10 cellular contexts compared by ENCODE assay signal in genomic region chr4:153471691-153472080, GRCh38. TPM values are rescaled to one million over a fixed set of nuclear protein-coding genes. Genes with fewer than 3 reads are reported as not detected.
DNase-seq lines count a peak whose midpoint lies in the region; ATAC-seq, FAIRE-seq and TF ChIP-seq lines count a peak whose summit lies in the region.
"Had no signal": no experiment of that assay in that cellular context is flagged by ENCODE, and none has a peak within 500 bp of the region (broad histone marks: within the 10 kb centered on the region; RNA-seq: fewer than 3 reads in every experiment).

No MANE protein-coding gene starts in this region.

- CTCF ChIA-PET in HepG2 (lab: Yijun Ruan, JAX; ENCODE audit: low intra/inter-chr PET ratio, low total read pairs): no interaction called here

- no peaks in the 10 kb centered on the region for H3K27me3 Mint-ChIP-seq in activated naive CD8-positive, alpha-beta T cell treated with anti-CD3 and anti-CD28 coated beads for 36 hours
- H3K27me3 Mint-ChIP-seq in osteocyte (ENCODE audit: unreplicated experiment): no peaks in the 10 kb centered on the region

- no peaks in the 10 kb centered on the region for H3K9me3 ChIP-seq in liver (ENCODE audit: control insufficient read depth in 4 of 4, low read length in 3 of 4)
- H3K9me3 ChIP-seq in HepG2 (ENCODE audit: low read length): no peaks in the 10 kb centered on the region
- H3K9me3 ChIP-seq in Karpas-422 (ENCODE audit: low read length): no peaks in the 10 kb centered on the region
- no peaks in the 10 kb centered on the region for H3K9me3 ChIP-seq in upper lobe of left lung

- POLR2A ChIA-PET in HepG2 (lab: Yijun Ruan, JAX): no interaction called here

- H3K4me2 ChIP-seq in HepG2 (ENCODE audit: low read depth, low read length) (no peak overlapping the region), Karpas-422 (ENCODE audit: low read depth, low read length, poor library complexity, severe bottlenecking) (peak overlapping the region; percentile 88)

- 36% methylated on average over 5 of the region's 5 CpGs for WGBS in liver
- WGBS in HepG2 (ENCODE audit: low lambda C conversion rate): 97% methylated on average over 5 of the region's 5 CpGs
- 62 to 77% methylated on average over 5 of the region's 5 CpGs for WGBS in upper lobe of left lung, 2 donors

- peak overlapping the region; percentile 92 for H3K4me3 Mint-ChIP-seq in activated naive CD8-positive, alpha-beta T cell treated with anti-CD3 and anti-CD28 coated beads for 36 hours
- no peak overlapping the region for H3K4me3 Mint-ChIP-seq in osteocyte (ENCODE audit: unreplicated experiment)

- BruUV-seq in HepG2 (replicated peaks; lab: Mats Ljungman, UMichigan): no TSS peak

- in situ Hi-C loops in HepG2 (cut with HindIII; ENCODE audit: extremely low pct_ligation_motif_present, low pct_unique_long_range_greater_than_20kb): no loop called here

- no peak for FAIRE-seq in HepG2 (lab: Jason Lieb, UNC)

- DNase-seq in HepG2 (ENCODE audit: low spot score) (no peak), Karpas-422 (peak; percentile 74), upper lobe of left lung (no peak), NCI-H1417 treated with DMSO at 0.1 percent for 48 hours (lab: John Stamatoyannopoulos, UW) (no peak), NCI-H1930 (lab: John Stamatoyannopoulos, UW) (no peak), osteocyte (ENCODE audit: extremely low spot score, unreplicated experiment) (no peak)
- DNase-seq in activated naive CD8-positive, alpha-beta T cell treated with anti-CD3 and anti-CD28 coated beads for 36 hours: peak; percentile 43

- TF ChIP-seq RAD21 in liver (IDR thresholded peaks at IDR 0.05): peak; percentile 9 to 23
- TF ChIP-seq RAD21 in HepG2 (CRISPR knock-in tag; IDR thresholded peaks at IDR 0.05): no peak

- H3K79me2 ChIP-seq in HepG2 (ENCODE audit: insufficient read depth, low read length) (no peaks in the 10 kb centered on the region), Karpas-422 (ENCODE audit: low read length) (peaks cover 42% of the 10 kb centered on the region)

- H3K27ac ChIP-seq in liver (ENCODE audit: low read depth in 1 of 2, low read length in 2 of 2) (peak overlapping the region; percentile 76 to 91), HepG2 (ENCODE audit: extremely low read length, insufficient read depth, low read length) (no peak overlapping the region), Karpas-422 (ENCODE audit: low read length) (no peak overlapping the region), upper lobe of left lung (peak overlapping the region in 3 of 4 donors; percentile 7 to 59 (median 17))
- H3K27ac ChIP-seq: C4-2B, SK-N-MC had no signal

- H3K36me3 ChIP-seq in liver (ENCODE audit: control insufficient read depth in 4 of 4, insufficient read depth in 3 of 4, low read depth in 1 of 4, low read length in 3 of 4): peaks cover 0 to 15% (median 7%) of the 10 kb centered on the region in 4 donors
- H3K36me3 ChIP-seq in HepG2 (replicated peaks in 1 of 2; ENCODE audit: control insufficient read depth in 1 of 2, insufficient read depth in 2 of 2, low read length in 2 of 2): no peaks in the 10 kb centered on the region
- H3K36me3 ChIP-seq in Karpas-422 (ENCODE audit: insufficient read depth, low read length): peaks cover 54% of the 10 kb centered on the region
- H3K36me3 ChIP-seq in upper lobe of left lung: no peaks in the 10 kb centered on the region

- H3K27ac Mint-ChIP-seq in activated naive CD8-positive, alpha-beta T cell treated with anti-CD3 and anti-CD28 coated beads for 36 hours: peak overlapping the region; percentile 94
- H3K27ac Mint-ChIP-seq in osteocyte (ENCODE audit: unreplicated experiment): no peak overlapping the region

- intact Hi-C loops in HepG2 (cut with micrococcal nuclease; ENCODE audit: unreplicated experiment): no loop called here

- peaks cover 66% of the 10 kb centered on the region for H3K4me1 Mint-ChIP-seq in activated naive CD8-positive, alpha-beta T cell treated with anti-CD3 and anti-CD28 coated beads for 36 hours
- H3K4me1 Mint-ChIP-seq in osteocyte (ENCODE audit: unreplicated experiment): peaks cover 29% of the 10 kb centered on the region

- no peaks in the 10 kb centered on the region for H3K9me2 ChIP-seq in Karpas-422 (replicated peaks; ENCODE audit: insufficient read depth, low read length)

- TF ChIP-seq POLR2A in HepG2 (IDR thresholded peaks at IDR 0.05; ENCODE audit: insufficient read depth in 1 of 2, low read depth in 2 of 2, low read length in 2 of 2): no peak
- no peak for TF ChIP-seq POLR2A in upper lobe of left lung (IDR thresholded peaks at IDR 0.05)

- peaks cover 6% of the 10 kb centered on the region for H3K9me3 Mint-ChIP-seq in activated naive CD8-positive, alpha-beta T cell treated with anti-CD3 and anti-CD28 coated beads for 36 hours
- peaks cover 3% of the 10 kb centered on the region for H3K9me3 Mint-ChIP-seq in osteocyte (ENCODE audit: unreplicated experiment)

- peaks cover 4 to 50% (median 42%) of the 10 kb centered on the region in 4 donors for H3K4me1 ChIP-seq in liver (ENCODE audit: control insufficient read depth in 4 of 4, insufficient read depth in 4 of 4, low read length in 3 of 4)
- H3K4me1 ChIP-seq in HepG2 (ENCODE audit: insufficient read depth, low read length): peaks cover 15% of the 10 kb centered on the region; the same call in 1 of the 2 replicates
- H3K4me1 ChIP-seq in Karpas-422 (ENCODE audit: low read length): peaks cover 75% of the 10 kb centered on the region
- H3K4me1 ChIP-seq in upper lobe of left lung: peaks cover 19 to 39% (median 31%) of the 10 kb centered on the region in 4 donors

- ATAC-seq in HepG2 (no peak), upper lobe of left lung (ENCODE audit: low FRiP score in 2 of 2) (peak in 1 of 2 donors; percentile 5)

- TF ChIP-seq EP300 in HepG2 (IDR thresholded peaks at IDR 0.05; ENCODE audit: low read depth in 2 of 2, low read length in 2 of 2) (no peak), HepG2 (CRISPR knock-in tag; IDR thresholded peaks at IDR 0.05; ENCODE audit: borderline replicate concordance) (no peak), upper lobe of left lung (IDR thresholded peaks at IDR 0.05) (no peak)

- TF ChIP-seq CTCF in liver (IDR thresholded peaks at IDR 0.05; ENCODE audit: low read depth, low read length, missing input control) (no peak), HepG2 (CRISPR knock-in tag; IDR thresholded peaks at IDR 0.05) (no peak), upper lobe of left lung (IDR thresholded peaks at IDR 0.05) (no peak), osteocyte (IDR thresholded peaks at IDR 0.05) (no peak)

- H3K36me3 Mint-ChIP-seq in activated naive CD8-positive, alpha-beta T cell treated with anti-CD3 and anti-CD28 coated beads for 36 hours: peaks cover 75% of the 10 kb centered on the region
- H3K36me3 Mint-ChIP-seq in osteocyte (ENCODE audit: unreplicated experiment): peaks cover 18% of the 10 kb centered on the region

- H2AFZ ChIP-seq in HepG2 (ENCODE audit: low read length) (no peak overlapping the region), Karpas-422 (ENCODE audit: low read length) (no peak overlapping the region)

- H3K27me3 ChIP-seq in liver (ENCODE audit: control insufficient read depth in 4 of 4, insufficient read depth in 4 of 4, low read length in 3 of 4) (no peaks in the 10 kb centered on the region), HepG2 (ENCODE audit: control insufficient read depth in 1 of 2, insufficient read depth in 2 of 2, low read length in 2 of 2) (no peaks in the 10 kb centered on the region), Karpas-422 (ENCODE audit: low read length) (no peaks in the 10 kb centered on the region), upper lobe of left lung (no peaks in the 10 kb centered on the region)

- H3K4me3 ChIP-seq in liver (ENCODE audit: low read depth in 1 of 3, low read length in 3 of 3): peak overlapping the region; percentile 12 to 66 (median 46)
- no peak overlapping the region for H3K4me3 ChIP-seq in HepG2 (replicated peaks in 1 of 3; ENCODE audit: insufficient read depth in 1 of 3, low read depth in 2 of 3, low read length in 3 of 3)
- peak overlapping the region; percentile 33; the same call in 1 of the 2 replicates for H3K4me3 ChIP-seq in Karpas-422 (ENCODE audit: low read length)
- H3K4me3 ChIP-seq in upper lobe of left lung: no peak overlapping the region
- H3K4me3 ChIP-seq: SK-N-MC had no signal

- H4K20me1 ChIP-seq in HepG2 (ENCODE audit: insufficient read depth, low read length) (no peaks in the 10 kb centered on the region), Karpas-422 (ENCODE audit: insufficient read depth, low read depth, low read length) (peaks cover 78% of the 10 kb centered on the region)

- H3K9ac ChIP-seq in liver (ENCODE audit: low read depth in 1 of 2, low read length in 2 of 2) (peak overlapping the region; percentile 30 to 85), HepG2 (ENCODE audit: insufficient read depth, low read depth, low read length) (no peak overlapping the region), Karpas-422 (ENCODE audit: low read length) (no peak overlapping the region)

RNA-seq across cellular contexts. Expression of gene TMEM131L, which starts 5.5 kb away (rescaled TPM):
- total RNA-seq in liver (10 to 100 TPM; 18.7 to 41.3 TPM), HepG2 (2016; rRNA removed; fragmentation: Illumina TruSeq; extraction: Trizol) (2.4 and 4.5 TPM in 2 replicates), upper lobe of left lung (10 to 100 TPM; 12.3 to 28.8 (median 19.5) TPM), osteocyte (6.4 and 8.6 TPM in 2 replicates)
- polyA plus RNA-seq in liver (1 to 10 TPM; 4.9 to 7.2 TPM), HepG2 (2011; rRNA removed) (2.2 and 2.8 TPM in 2 replicates)
- 1.2 and 1.4 TPM in 2 replicates for total RNA-seq in HepG2 (2016; cell fraction: cytosol; rRNA removed; fragmentation: Illumina TruSeq; extraction: Trizol; ENCODE audit: low read depth)
- 2.7 and 4.5 TPM in 2 replicates for total RNA-seq in HepG2 (2016; cell fraction: insoluble cytoplasmic fraction; rRNA removed; fragmentation: Illumina TruSeq; extraction: Trizol)
- 1.1 and 2.7 TPM in 2 replicates for total RNA-seq in HepG2 (2016; cell fraction: membrane; rRNA removed; fragmentation: Illumina TruSeq; extraction: Trizol)
- total RNA-seq in HepG2 (2016; cell fraction: nucleus; rRNA removed; fragmentation: Illumina TruSeq; extraction: Trizol): 10.8 and 10.9 TPM in 2 replicates
- 1.3 and 2.2 TPM in 2 replicates for polyA plus RNA-seq in HepG2 (2011; cell fraction: cytosol; rRNA removed)
- polyA plus RNA-seq in HepG2 (2011; cell fraction: nucleus; rRNA removed): 4.1 and 4.5 TPM in 2 replicates
- polyA plus RNA-seq in HepG2 (2012): 2.3 and 5.2 TPM in 2 replicates
- polyA plus RNA-seq in HepG2 (2016; cell fraction: cytosol; fragmentation: Illumina TruSeq; extraction: Trizol; ENCODE audit: low read depth): 0.16 and 0.25 TPM in 2 replicates
- 1.7 and 2.1 TPM in 2 replicates for polyA plus RNA-seq in HepG2 (2016; cell fraction: insoluble cytoplasmic fraction; fragmentation: Illumina TruSeq; extraction: Trizol; ENCODE audit: low read depth)
- polyA plus RNA-seq in HepG2 (2016; cell fraction: membrane; fragmentation: Illumina TruSeq; extraction: Trizol; ENCODE audit: low read depth): 0.18 and 0.30 TPM in 2 replicates
- 6.6 and 8.4 TPM in 2 replicates for polyA plus RNA-seq in HepG2 (2016; cell fraction: nucleus; fragmentation: Illumina TruSeq; extraction: Trizol; ENCODE audit: insufficient read depth, low read depth)
- 5.2 and 8.7 TPM in 2 replicates for polyA minus RNA-seq in HepG2 (2011; rRNA and poly(A)+ RNA removed; ENCODE audit: low replicate concordance)
- 3.6 and 7.2 TPM in 2 replicates for polyA minus RNA-seq in HepG2 (2011; cell fraction: cytosol; rRNA and poly(A)+ RNA removed)
- polyA minus RNA-seq in HepG2 (2011; cell fraction: nucleus; rRNA and poly(A)+ RNA removed): 10.8 and 14.8 TPM in 2 replicates
- 28.0 and 54.8 TPM in 2 replicates for total RNA-seq in Karpas-422 (2014; rRNA removed; shearing (Covaris generic); ENCODE audit: low replicate concordance)
- total RNA-seq in activated naive CD8-positive, alpha-beta T cell treated with anti-CD3 and anti-CD28 coated beads for 36 hours: 10 to 100 TPM; 45.4 to 48.1 TPM

Comparison
In these comparisons a context has a peak if more than half of its experiments do, and no peak if none do; other contexts are left out.
1. H3K27ac ChIP-seq: peak in liver (2 of 2) and upper lobe of left lung (3 of 4); none in HepG2 (single experiment) and Karpas-422 (single experiment).
2. H3K4me3 ChIP-seq: peak in liver (3 of 3) and Karpas-422 (single experiment); none in HepG2 (0 of 3) and upper lobe of left lung (0 of 4).
3. H3K9ac ChIP-seq: peak in liver (2 of 2); none in HepG2 (single experiment) and Karpas-422 (single experiment).
4. DNase-seq: peak in Karpas-422 (single experiment) and activated naive CD8-positive, alpha-beta T cell treated with anti-CD3 and anti-CD28 coated beads for 36 hours (single experiment); none in HepG2 (single experiment), upper lobe of left lung (0 of 2), NCI-H1417 treated with DMSO at 0.1 percent for 48 hours (single experiment), NCI-H1930 (0 of 2) and osteocyte (single experiment).